18 cellular contexts compared by ENCODE assay signal in the genomic region with DNA sequence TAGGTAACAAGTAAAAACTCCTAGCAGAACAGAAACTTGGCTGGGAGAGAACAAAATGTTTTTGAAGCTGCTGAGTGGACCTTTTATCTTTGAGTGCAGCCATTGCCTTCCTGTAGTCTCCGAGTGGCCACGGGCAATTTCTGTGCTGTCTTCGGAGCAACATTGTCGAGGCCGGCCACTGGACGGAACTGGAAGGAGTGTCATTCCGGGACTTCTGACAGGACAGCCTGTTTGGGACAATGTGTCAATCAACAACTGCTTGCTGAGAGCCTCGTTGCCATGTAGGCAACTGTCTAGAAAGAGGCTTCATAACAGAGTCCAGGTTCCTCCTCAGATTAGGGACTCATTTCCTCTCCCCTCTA.
DNase-seq lines count a peak whose midpoint lies in the region; TF ChIP-seq lines count a peak whose summit lies in the region.
"Had no signal": no experiment of that assay in that cellular context is flagged by ENCODE, and none has a peak within 500 bp of the region (broad histone marks: within the 10 kb centered on the region; RNA-seq: fewer than 3 reads in every experiment).

No MANE protein-coding gene starts in this region.

- H3K27me3 ChIP-seq in ascending aorta (no peaks in the 10 kb centered on the region), fibroblast of lung (ENCODE audit: control insufficient read depth, insufficient read depth, low read length) (no peaks in the 10 kb centered on the region), skeletal muscle satellite cell (ENCODE audit: control insufficient read depth, insufficient read depth, low read length) (no peaks in the 10 kb centered on the region)

- TF ChIP-seq CTCF in C4-2B (conservative IDR thresholded peaks at IDR 0.05) (no peak), ascending aorta (IDR thresholded peaks at IDR 0.05) (no peak), fibroblast of lung (conservative IDR thresholded peaks at IDR 0.05 in 1 of 2, IDR thresholded peaks at IDR 0.05 in 1 of 2; ENCODE audit: low read depth in 1 of 2, low read length in 2 of 2) (no peak)

- no peaks in the 10 kb centered on the region for H3K27me3 Mint-ChIP-seq in activated naive CD4-positive, alpha-beta T cell treated with anti-CD3 and anti-CD28 coated beads, Interleukin-2, amount 10 ng/mL, durations not matched to agents 7 days and 5 days

- H3K36me3 ChIP-seq in ascending aorta (no peaks in the 10 kb centered on the region), fibroblast of lung (ENCODE audit: control insufficient read depth, insufficient read depth, low read length) (no peaks in the 10 kb centered on the region), skeletal muscle satellite cell (ENCODE audit: insufficient read depth, low read length) (no peaks in the 10 kb centered on the region)
- H3K36me3 ChIP-seq: HAP-1, WERI-Rb-1 had no signal

- H3K9me3 ChIP-seq in ascending aorta = no peaks in the 10 kb centered on the region
- H3K9me3 ChIP-seq in fibroblast of lung (ENCODE audit: control insufficient read depth, insufficient read depth, low read depth, low read length) = no peaks in the 10 kb centered on the region
- H3K9me3 ChIP-seq in skeletal muscle satellite cell (replicated peaks; ENCODE audit: low read length) = no peaks in the 10 kb centered on the region
- H3K9me3 ChIP-seq: Caco-2, HAP-1 had no signal

- DNase-seq in ascending aorta (ENCODE audit: low spot score in 2 of 2) (no peak), fibroblast of lung (ENCODE audit: low read depth in 2 of 2) (no peak), NCI-H1417 (lab: John Stamatoyannopoulos, UW) (no peak), OCI-M1 (lab: John Stamatoyannopoulos, UW) (no peak), NCI-H2081 (lab: John Stamatoyannopoulos, UW) (no peak)
- no peak for DNase-seq in activated naive CD4-positive, alpha-beta T cell treated with anti-CD3 and anti-CD28 coated beads, Interleukin-2, amount 10 ng/mL, durations not matched to agents 7 days and 5 days
- DNase-seq: activated CD4-positive, alpha-beta T cell treated with anti-CD3 and anti-CD28 coated beads, Interleukin-2, amount 50 U/mL, for 4 hours; activated naive CD4-positive, alpha-beta T cell treated with anti-CD3 and anti-CD28 coated beads for 36 hours; Caco-2; stimulated activated naive B cell treated with anti-CD40 and anti-IgM and Interleukin-4, amounts not matched to agents 10 μg/mL and 1 μg/mL and 100 μg/mL, for 72 hours; T-helper 1 cell; WERI-Rb-1 had no signal

- H3K9ac ChIP-seq in fibroblast of lung (ENCODE audit: insufficient read depth, low read length) (no peak overlapping the region), skeletal muscle satellite cell (ENCODE audit: low read depth, low read length) (no peak overlapping the region)

- H3K79me2 ChIP-seq in fibroblast of lung (ENCODE audit: control insufficient read depth, insufficient read depth, low read length) = no peaks in the 10 kb centered on the region

- peak overlapping the region; percentile 28 for H3K4me2 ChIP-seq in fibroblast of lung (ENCODE audit: extremely low read depth, insufficient read depth, low read length)
- peak overlapping the region; percentile 50 for H3K4me2 ChIP-seq in skeletal muscle satellite cell (ENCODE audit: low read length)

- peak overlapping the region; percentile 87 for H3K27ac ChIP-seq in C4-2B
- peak overlapping the region; percentile 76 to 77 for H3K27ac ChIP-seq in ascending aorta
- H3K27ac ChIP-seq in fibroblast of lung (ENCODE audit: insufficient read depth, low read length) = no peak overlapping the region
- H3K27ac ChIP-seq: WERI-Rb-1 had no signal

- peak overlapping the region; percentile 56 for H2AFZ ChIP-seq in fibroblast of lung (ENCODE audit: low read length)

- no peak overlapping the region for H3K27ac Mint-ChIP-seq in activated naive CD4-positive, alpha-beta T cell treated with anti-CD3 and anti-CD28 coated beads, Interleukin-2, amount 10 ng/mL, durations not matched to agents 7 days and 5 days
- H3K27ac Mint-ChIP-seq: activated naive CD4-positive, alpha-beta T cell treated with anti-CD3 and anti-CD28 coated beads for 36 hours; mesothelial cell of epicardium; stimulated activated naive B cell treated with anti-CD40 and anti-IgM and Interleukin-4, amounts not matched to agents 10 μg/mL and 1 μg/mL and 100 μg/mL, for 72 hours had no signal

- H3K36me3 Mint-ChIP-seq in activated naive CD4-positive, alpha-beta T cell treated with anti-CD3 and anti-CD28 coated beads, Interleukin-2, amount 10 ng/mL, durations not matched to agents 7 days and 5 days = no peaks in the 10 kb centered on the region
- H3K36me3 Mint-ChIP-seq: mesothelial cell of epicardium; stimulated activated naive B cell treated with anti-CD40 and anti-IgM and Interleukin-4, amounts not matched to agents 10 μg/mL and 1 μg/mL and 100 μg/mL, for 72 hours had no signal

- H3K4me1 ChIP-seq in ascending aorta (peaks cover 9% of the 10 kb centered on the region in 2 donors), fibroblast of lung (ENCODE audit: control insufficient read depth, extremely low read depth, insufficient read depth, low read length) (peaks cover 9% of the 10 kb centered on the region), skeletal muscle satellite cell (ENCODE audit: control insufficient read depth, insufficient read depth, low read length) (peaks cover 16% of the 10 kb centered on the region)
- H3K4me1 ChIP-seq: Caco-2, HAP-1 had no signal

- CTCF ChIA-PET in activated naive CD4-positive, alpha-beta T cell treated with anti-CD3 and anti-CD28 coated beads, Interleukin-2, amount 10 ng/mL, durations not matched to agents 7 days and 5 days (lab: Charles Lee) = no interaction called here

- intact Hi-C loops in ascending aorta (cut with DNase I) = loop anchor here (1.0 to 10.0 kb wide), 3 partner anchors 32 to 194 kb away; a partner anchor contains a TSS

- no peaks in the 10 kb centered on the region for H3K9me3 Mint-ChIP-seq in activated naive CD4-positive, alpha-beta T cell treated with anti-CD3 and anti-CD28 coated beads, Interleukin-2, amount 10 ng/mL, durations not matched to agents 7 days and 5 days
- H3K9me3 Mint-ChIP-seq: activated naive CD4-positive, alpha-beta T cell treated with anti-CD3 and anti-CD28 coated beads for 36 hours; mesothelial cell of epicardium; neural crest cell; stimulated activated naive B cell treated with anti-CD40 and anti-IgM and Interleukin-4, amounts not matched to agents 10 μg/mL and 1 μg/mL and 100 μg/mL, for 72 hours had no signal

- no peaks in the 10 kb centered on the region for H3K4me1 Mint-ChIP-seq in activated naive CD4-positive, alpha-beta T cell treated with anti-CD3 and anti-CD28 coated beads, Interleukin-2, amount 10 ng/mL, durations not matched to agents 7 days and 5 days
- H3K4me1 Mint-ChIP-seq: neural crest cell; stimulated activated naive B cell treated with anti-CD40 and anti-IgM and Interleukin-4, amounts not matched to agents 10 μg/mL and 1 μg/mL and 100 μg/mL, for 72 hours had no signal

- H3K4me3 ChIP-seq in ascending aorta (peak overlapping the region in 1 of 2 donors; percentile 38), fibroblast of lung (replicated peaks in 1 of 4; ENCODE audit: control extremely low read depth in 1 of 4, insufficient read depth in 1 of 4, low read depth in 3 of 4, low read length in 4 of 4) (no peak overlapping the region), skeletal muscle satellite cell (ENCODE audit: low read length) (peak overlapping the region; percentile 50)
- H3K4me3 ChIP-seq: HAP-1, K562 had no signal

- H4K20me1 ChIP-seq in fibroblast of lung (ENCODE audit: control insufficient read depth, extremely low read depth, insufficient read depth, low read length) = no peaks in the 10 kb centered on the region

- no peak overlapping the region for H3K4me3 Mint-ChIP-seq in activated naive CD4-positive, alpha-beta T cell treated with anti-CD3 and anti-CD28 coated beads, Interleukin-2, amount 10 ng/mL, durations not matched to agents 7 days and 5 days
- H3K4me3 Mint-ChIP-seq: activated naive CD4-positive, alpha-beta T cell treated with anti-CD3 and anti-CD28 coated beads for 36 hours; mesothelial cell of epicardium; neural crest cell; stimulated activated naive B cell treated with anti-CD40 and anti-IgM and Interleukin-4, amounts not matched to agents 10 μg/mL and 1 μg/mL and 100 μg/mL, for 72 hours had no signal
